Comparison of ENCODE assay signal across 12 cellular contexts in genomic region chr6:56652231-56652630, GRCh38. TPM values are rescaled to one million over a fixed set of nuclear protein-coding genes. Genes with fewer than 3 reads are reported as not detected.
DNase-seq lines count a peak whose midpoint lies in the region; ATAC-seq and TF ChIP-seq lines count a peak whose summit lies in the region.
"Had no signal": no experiment of that assay in that cellular context is flagged by ENCODE, and none has a peak within 500 bp of the region (broad histone marks: within the 10 kb centered on the region; RNA-seq: fewer than 3 reads in every experiment).

No MANE protein-coding gene starts in this region.

- H3K27ac ChIP-seq in RWPE1 (no peak overlapping the region), dorsolateral prefrontal cortex (peak overlapping the region in 58 of 59 donors; percentile 3 to 98 (median 80))
- H3K27ac ChIP-seq in CD8-positive, alpha-beta memory T cell (ENCODE audit: low read depth, low read length) = no peak overlapping the region

- no peaks in the 10 kb centered on the region for H3K9me3 Mint-ChIP-seq in CD8-positive, alpha-beta memory T cell
- H3K9me3 Mint-ChIP-seq: activated CD4-positive, alpha-beta memory T cell treated with anti-CD3 and anti-CD28 coated beads, Interleukin-2, amount 10 ng/mL, durations not matched to agents 7 days and 5 days had no signal

- DNase-seq in Daoy (ENCODE audit: low read depth) = peak; percentile 41
- peak; percentile 24 for DNase-seq in RWPE1 (ENCODE audit: low spot score)
- no peak for DNase-seq in dorsolateral prefrontal cortex
- peak; percentile 84 for DNase-seq in renal cortical epithelial cell (ENCODE audit: low read depth)
- no peak for DNase-seq in GDM1 (lab: John Stamatoyannopoulos, UW)
- no peak for DNase-seq in activated CD4-positive, alpha-beta T cell treated with anti-CD3 and anti-CD28 coated beads for 48 hours
- no peak for DNase-seq in CD8-positive, alpha-beta memory T cell
- DNase-seq: activated CD4-positive, alpha-beta memory T cell treated with anti-CD3 and anti-CD28 coated beads, Interleukin-2, amount 10 ng/mL, durations not matched to agents 7 days and 5 days; activated effector memory CD4-positive, alpha-beta T cell treated with Interleukin-2 at 50 U/mL for 16 hours; Kasumi-1; T1000 had no signal

- no peaks in the 10 kb centered on the region for H3K36me3 Mint-ChIP-seq in CD8-positive, alpha-beta memory T cell

- intact Hi-C loops in dorsolateral prefrontal cortex (cut with DNase I) = loop anchor here in 1 of 2 donors (10.0 kb wide), 1 partner anchor 303 kb away; the partner anchor contains the start of gene BEND6

- CTCF ChIA-PET in RWPE1 (lab: Yijun Ruan, JAX) = interaction anchor here (0.6 to 0.7 kb wide), 2 partner anchors 64 to 343 kb away, joined by 3 to 4 read pairs; no protein-coding TSS in a partner anchor
- CTCF ChIA-PET in CD8-positive, alpha-beta memory T cell (lab: Charles Lee) = no interaction called here

- H3K27ac Mint-ChIP-seq in CD8-positive, alpha-beta memory T cell = no peak overlapping the region
- H3K27ac Mint-ChIP-seq: activated CD4-positive, alpha-beta memory T cell treated with anti-CD3 and anti-CD28 coated beads, Interleukin-2, amount 10 ng/mL, durations not matched to agents 7 days and 5 days had no signal

- H3K4me3 Mint-ChIP-seq in CD8-positive, alpha-beta memory T cell = no peak overlapping the region
- H3K4me3 Mint-ChIP-seq: activated CD4-positive, alpha-beta memory T cell treated with anti-CD3 and anti-CD28 coated beads, Interleukin-2, amount 10 ng/mL, durations not matched to agents 7 days and 5 days had no signal

- H3K27me3 Mint-ChIP-seq in CD8-positive, alpha-beta memory T cell = peaks cover 1 to 3% of the 10 kb centered on the region in 2 donors

- ATAC-seq in GM18907 (IDR thresholded peaks at IDR 0.05; ENCODE audit: unreplicated experiment) = no peak

- no peaks in the 10 kb centered on the region for H3K4me1 Mint-ChIP-seq in CD8-positive, alpha-beta memory T cell
- H3K4me1 Mint-ChIP-seq: activated CD4-positive, alpha-beta memory T cell treated with anti-CD3 and anti-CD28 coated beads, Interleukin-2, amount 10 ng/mL, durations not matched to agents 7 days and 5 days had no signal

- peak overlapping the region in 1 of 59 donors; percentile 13 for H3K4me3 ChIP-seq in dorsolateral prefrontal cortex
- H3K4me3 ChIP-seq in CD8-positive, alpha-beta memory T cell (ENCODE audit: low read length) = no peak overlapping the region

- H3K36me3 ChIP-seq in CD8-positive, alpha-beta memory T cell (ENCODE audit: insufficient read depth, low read length) = no peaks in the 10 kb centered on the region

- no peaks in the 10 kb centered on the region for H3K27me3 ChIP-seq in dorsolateral prefrontal cortex
- no peaks in the 10 kb centered on the region for H3K27me3 ChIP-seq in CD8-positive, alpha-beta memory T cell (ENCODE audit: insufficient read depth, low read length, poor library complexity, severe bottlenecking)

- H3K4me1 ChIP-seq in CD8-positive, alpha-beta memory T cell (ENCODE audit: insufficient read depth, low read length) = no peaks in the 10 kb centered on the region

- no peaks in the 10 kb centered on the region for H3K9me3 ChIP-seq in CD8-positive, alpha-beta memory T cell (ENCODE audit: low read length)

- TF ChIP-seq CTCF in RWPE1 (conservative IDR thresholded peaks at IDR 0.05; ENCODE audit: low read depth) = no peak
- no peak for TF ChIP-seq CTCF in dorsolateral prefrontal cortex (IDR thresholded peaks at IDR 0.05 in 54 of 56, conservative IDR thresholded peaks at IDR 0.05 in 2 of 56; ENCODE audit: low read depth in 1 of 56, partially characterized antibody in 56 of 56)

- POLR2A ChIA-PET in RWPE1 (lab: Yijun Ruan, JAX; ENCODE audit: low non-redundant PET) = no interaction called here
- POLR2A ChIA-PET in CD8-positive, alpha-beta memory T cell (lab: Charles Lee) = no interaction called here

RNA-seq across cellular contexts. Expression of gene DST, which starts 9.5 kb away (rescaled TPM):
- 77.6 and 106 TPM in 2 replicates for total RNA-seq in Daoy (2014; rRNA removed; shearing (Covaris generic))
- total RNA-seq in dorsolateral prefrontal cortex = 1,000 to 10,000 TPM in 3 of 120 experiments, 100 to 1,000 TPM in 117; 466 to 1,197 (median 668) TPM
- 114 and 419 TPM in 2 replicates for total RNA-seq in renal cortical epithelial cell
- total RNA-seq in CD8-positive, alpha-beta memory T cell = 1 to 10 TPM; 1.7 to 1.9 TPM
- 0.95 TPM for polyA plus RNA-seq in CD8-positive, alpha-beta memory T cell

Comparison
In these comparisons a context has a peak if more than half of its experiments do, and no peak if none do; other contexts are left out.
1. DNase-seq: peak in Daoy (single experiment), RWPE1 (single experiment) and renal cortical epithelial cell (single experiment); none in dorsolateral prefrontal cortex (0 of 10), GDM1 (single experiment), activated CD4-positive, alpha-beta T cell treated with anti-CD3 and anti-CD28 coated beads for 48 hours (single experiment) and CD8-positive, alpha-beta memory T cell (0 of 5).
2. H3K27ac ChIP-seq: peak in dorsolateral prefrontal cortex (58 of 59); none in RWPE1 (single experiment) and CD8-positive, alpha-beta memory T cell (single experiment).
3. RNA of gene DST, which starts 9.5 kb away (total RNA-seq): 466 to 1,197 TPM in dorsolateral prefrontal cortex, 114 to 419 TPM in renal cortical epithelial cell and 77.6 to 106 TPM in Daoy; 1.7 to 1.9 TPM in CD8-positive, alpha-beta memory T cell; every median in the first group is over 10 times any median in the second.